Comparison of ENCODE assay signal across 23 cellular contexts in genomic region chr4:119087656-119088055, GRCh38. TPM values are rescaled to one million over a fixed set of nuclear protein-coding genes. Genes with fewer than 3 reads are reported as not detected.
DNase-seq lines count a peak whose midpoint lies in the region; ATAC-seq, FAIRE-seq and TF ChIP-seq lines count a peak whose summit lies in the region.
"Had no signal": no experiment of that assay in that cellular context is flagged by ENCODE, and none has a peak within 500 bp of the region (broad histone marks: within the 10 kb centered on the region; RNA-seq: fewer than 3 reads in every experiment).

No MANE protein-coding gene starts in this region.

- H3K4me1 ChIP-seq in BLaER1 (peaks cover 5% of the 10 kb centered on the region), endothelial cell of umbilical vein (ENCODE audit: control insufficient read depth, extremely low read depth, insufficient read depth, low read length) (no peaks in the 10 kb centered on the region), body of pancreas (no peaks in the 10 kb centered on the region)

- TF ChIP-seq POLR2A in endothelial cell of umbilical vein (IDR thresholded peaks at IDR 0.05; ENCODE audit: low read depth, low read length) (no peak), body of pancreas (IDR thresholded peaks at IDR 0.05) (no peak)

- H3K27ac ChIP-seq in BLaER1 (no peak overlapping the region), endothelial cell of umbilical vein (ENCODE audit: insufficient read depth, low read depth, low read length) (no peak overlapping the region), brain microvascular endothelial cell (no peak overlapping the region), body of pancreas (no peak overlapping the region)
- H3K27ac ChIP-seq: 22Rv1 had no signal

- H3K9ac ChIP-seq in BLaER1, result no peak overlapping the region
- H3K9ac ChIP-seq in endothelial cell of umbilical vein (replicated peaks; ENCODE audit: extremely low read depth, insufficient read depth, low read length), result no peak overlapping the region

- no peaks in the 10 kb centered on the region for H3K9me1 ChIP-seq in endothelial cell of umbilical vein (replicated peaks; ENCODE audit: control insufficient read depth, extremely low read depth, insufficient read depth, low read length)

- POLR2A ChIA-PET in endothelial cell of umbilical vein (lab: Charles Lee), result interaction anchor here (1.2 kb wide), 1 partner anchor 125 kb away, joined by 8 read pairs; the partner anchor contains the start of gene USP53

- H3K4me2 ChIP-seq in BLaER1 (0 out of 2 replicates have a peak overlapping the region, but pooled peaks have one; percentile 2), endothelial cell of umbilical vein (ENCODE audit: insufficient read depth, low read length) (no peak overlapping the region)

- no TSS peak for BruUV-seq in endothelial cell of umbilical vein (replicated peaks; lab: Mats Ljungman, UMichigan)

- intact Hi-C loops in endothelial cell of umbilical vein (cut with micrococcal nuclease), result loop anchor here (1.0 kb wide), 2 partner anchors 125 to 199 kb away; partner anchors contain the start of gene USP53
- intact Hi-C loops in body of pancreas (cut with DNase I), result no loop called here

- no peaks in the 10 kb centered on the region for H3K9me3 ChIP-seq in BLaER1
- no peaks in the 10 kb centered on the region for H3K9me3 ChIP-seq in endothelial cell of umbilical vein (replicated peaks; ENCODE audit: control insufficient read depth, insufficient read depth, low read length)
- H3K9me3 ChIP-seq in body of pancreas, result no peaks in the 10 kb centered on the region

- dilution Hi-C loops in endothelial cell of umbilical vein (cut with MboI; ENCODE audit: extremely low pct_ligation_motif_present, low sequenced_read_pairs), result no loop called here

- FAIRE-seq in endothelial cell of umbilical vein (lab: Jason Lieb, UNC), result no peak
- FAIRE-seq: GM12878, GM19239, RCC 7860 had no signal

- WGBS in body of pancreas, 2 donors, result 67 to 86% methylated on average over 5 of the region's 5 CpGs

- TF ChIP-seq CTCF in endothelial cell of umbilical vein (IDR thresholded peaks at IDR 0.05; ENCODE audit: extremely low read depth in 1 of 2, insufficient read depth in 1 of 2, low read depth in 1 of 2, low read length in 2 of 2) (no peak), brain microvascular endothelial cell (IDR thresholded peaks at IDR 0.05; ENCODE audit: low read depth, low read length, missing control alignments) (no peak), body of pancreas (IDR thresholded peaks at IDR 0.05) (no peak)

- H3K36me3 ChIP-seq in BLaER1 (no peaks in the 10 kb centered on the region), endothelial cell of umbilical vein (ENCODE audit: control insufficient read depth in 2 of 2, extremely low read depth in 1 of 2, insufficient read depth in 2 of 2, low read length in 2 of 2) (no peaks in the 10 kb centered on the region), brain microvascular endothelial cell (replicated peaks) (no peaks in the 10 kb centered on the region), body of pancreas (replicated peaks in 1 of 2; ENCODE audit: insufficient read depth in 1 of 2, low read depth in 2 of 2) (no peaks in the 10 kb centered on the region)

- peak in 2 of 3 experiments; percentile 10 to 61 for DNase-seq in NCI-H1417 (lab: John Stamatoyannopoulos, UW)
- no peak for DNase-seq in NCI-H1417 treated with DMSO at 0.1 percent for 48 hours (lab: John Stamatoyannopoulos, UW)
- DNase-seq in NCI-H69 (lab: John Stamatoyannopoulos, UW), result peak; percentile 84
- no peak for DNase-seq in endothelial cell of umbilical vein (ENCODE audit: low read depth, low spot score)
- no peak for DNase-seq in central memory CD4-positive, alpha-beta T cell
- no peak for DNase-seq in brain microvascular endothelial cell
- no peak for DNase-seq in body of pancreas
- DNase-seq: CD4-positive, alpha-beta T cell; EL; Karpas-422; NCI-H1048; NCI-H1694 treated with DMSO at 0.1 percent for 48 hours; NCI-H2107; NCI-H226; NCI-H524; SHP77 had no signal

- no peaks in the 10 kb centered on the region for H3K27me3 ChIP-seq in BLaER1
- H3K27me3 ChIP-seq in endothelial cell of umbilical vein (ENCODE audit: control insufficient read depth in 2 of 2, insufficient read depth in 2 of 2, low read length in 2 of 2), result no peaks in the 10 kb centered on the region
- no peaks in the 10 kb centered on the region for H3K27me3 ChIP-seq in brain microvascular endothelial cell (replicated peaks)
- H3K27me3 ChIP-seq in body of pancreas, result no peaks in the 10 kb centered on the region

- in situ Hi-C loops in brain microvascular endothelial cell (cut with HindIII; ENCODE audit: low pct_ligation_motif_present, low sequenced_read_pairs), result no loop called here

- H4K20me1 ChIP-seq in BLaER1, result no peaks in the 10 kb centered on the region
- no peaks in the 10 kb centered on the region for H4K20me1 ChIP-seq in endothelial cell of umbilical vein (replicated peaks; ENCODE audit: control insufficient read depth, extremely low read depth, insufficient read depth, low read length)

- H3K79me2 ChIP-seq in endothelial cell of umbilical vein (ENCODE audit: control insufficient read depth, insufficient read depth, low read length), result no peaks in the 10 kb centered on the region

- ATAC-seq in body of pancreas, result no peak
- ATAC-seq: GM12878 had no signal

- CTCF ChIA-PET in endothelial cell of umbilical vein (lab: Charles Lee), result interaction anchor here (1.0 to 2.3 kb wide), 23 partner anchors 15 to 219 kb away, joined by 3 to 52 read pairs (median 6); partner anchors contain the start of genes MYOZ2 and USP53

- H3K4me3 ChIP-seq in BLaER1, result no peak overlapping the region
- no peak overlapping the region for H3K4me3 ChIP-seq in endothelial cell of umbilical vein (replicated peaks in 1 of 3; ENCODE audit: insufficient read depth in 1 of 3, low read depth in 1 of 3, low read length in 3 of 3)
- no peak overlapping the region for H3K4me3 ChIP-seq in brain microvascular endothelial cell (ENCODE audit: low read depth, low read length)
- no peak overlapping the region for H3K4me3 ChIP-seq in body of pancreas
- H3K4me3 ChIP-seq: GM12878 had no signal

- peak overlapping the region; percentile 46 for H2AFZ ChIP-seq in endothelial cell of umbilical vein (ENCODE audit: low read depth, low read length)

TF ChIP-seq in endothelial cell of umbilical vein, 7 proteins besides CTCF, POLR2A, EP300 and RAD21:
- no peak for TF ChIP-seq FOS (IDR thresholded peaks at IDR 0.05; ENCODE audit: borderline replicate concordance, insufficient read depth, low read length)
- no peak for TF ChIP-seq GATA2 (IDR thresholded peaks at IDR 0.05; ENCODE audit: insufficient read depth, insufficient read length, low read depth, low read length)
- no peak for TF ChIP-seq MAX (IDR thresholded peaks at IDR 0.05; ENCODE audit: insufficient read depth, insufficient read length)
- TF ChIP-seq MYC (IDR thresholded peaks at IDR 0.05; ENCODE audit: low read depth, low read length), result no peak
- no peak for TF ChIP-seq POLR2AphosphoS5 (IDR thresholded peaks at IDR 0.05; ENCODE audit: insufficient read depth, low read depth, low read length)
- TF ChIP-seq JUN (IDR thresholded peaks at IDR 0.05; ENCODE audit: borderline replicate concordance, insufficient read depth, insufficient read length, low read depth), result no peak
- no peak for TF ChIP-seq EZH2 (IDR thresholded peaks at IDR 0.05; ENCODE audit: borderline replicate concordance, low read depth, low read length, severe bottlenecking)
TF ChIP-seq in endothelial cell of umbilical vein: peak in this region for 0.

RNA-seq across cellular contexts. Expression of gene MYOZ2, which starts 48.0 kb away (rescaled TPM):
- total RNA-seq in endothelial cell of umbilical vein (0.13 and 0.60 TPM in 2 replicates), body of pancreas (not detected)
- polyA plus RNA-seq in endothelial cell of umbilical vein, result 0.11 and 0.22 TPM in 2 replicates
- polyA plus RNA-seq in endothelial cell of umbilical vein (2011; cell fraction: cytosol; rRNA removed), result 0.16 and 0.21 TPM in 2 replicates
- polyA plus RNA-seq in endothelial cell of umbilical vein (2011; cell fraction: nucleus; rRNA removed), result 0.14 TPM in 1 of 2 replicates, not detected in the other
- polyA plus RNA-seq in endothelial cell of umbilical vein (2012), result 0.29 and 0.52 TPM in 2 replicates
- polyA minus RNA-seq in endothelial cell of umbilical vein, result not detected in 2 replicates
- polyA minus RNA-seq in endothelial cell of umbilical vein (2011; cell fraction: cytosol; rRNA and poly(A)+ RNA removed), result not detected
- polyA minus RNA-seq in endothelial cell of umbilical vein (2011; cell fraction: nucleus; rRNA and poly(A)+ RNA removed), result 0.19 TPM in 1 of 2 replicates, not detected in the other
- total RNA-seq: CD4-positive, alpha-beta T cell; GM12878; MCF 10A had no signal
- polyA plus RNA-seq: GM12878, IgD-negative memory B cell had no signal

Comparison
In these comparisons a context has a peak if more than half of its experiments do, and no peak if none do; other contexts are left out.
1. DNase-seq: peak in NCI-H1417 (2 of 3) and NCI-H69 (single experiment); none in NCI-H1417 treated with DMSO at 0.1 percent for 48 hours (single experiment), endothelial cell of umbilical vein (single experiment), central memory CD4-positive, alpha-beta T cell (single experiment), brain microvascular endothelial cell (single experiment) and body of pancreas (0 of 4).